ENCODE assay signal across 22 cellular contexts in genomic region chr9:126217797-126218196, GRCh38.
DNase-seq lines count a peak whose midpoint lies in the region; ATAC-seq and TF ChIP-seq lines count a peak whose summit lies in the region.
"Had no signal": no experiment of that assay in that cellular context is flagged by ENCODE, and none has a peak within 500 bp of the region (broad histone marks: within the 10 kb centered on the region; RNA-seq: fewer than 3 reads in every experiment).

No MANE protein-coding gene starts in this region.

- peaks cover 4 to 5% of the 10 kb centered on the region in 2 experiments for H3K4me1 Mint-ChIP-seq in H9
- H3K4me1 Mint-ChIP-seq in activated B cell treated with CpG ODN at 0.5 μM for 24 hours = no peaks in the 10 kb centered on the region
- peaks cover 7% of the 10 kb centered on the region for H3K4me1 Mint-ChIP-seq in neural progenitor cell
- no peaks in the 10 kb centered on the region for H3K4me1 Mint-ChIP-seq in CD8-positive, alpha-beta memory T cell
- H3K4me1 Mint-ChIP-seq: CD4-positive, alpha-beta memory T cell had no signal

- H3K27ac ChIP-seq in H9 (ENCODE audit: insufficient read length, low read depth, low read length) (no peak overlapping the region), neural progenitor cell (no peak overlapping the region)
- no peak overlapping the region for H3K27ac ChIP-seq in CD8-positive, alpha-beta memory T cell (ENCODE audit: low read depth, low read length)
- H3K27ac ChIP-seq: HL-60, Peyer's patch had no signal

- H3K27me3 Mint-ChIP-seq in H9 (ENCODE audit: low read depth) = peaks cover 9% of the 10 kb centered on the region
- H3K27me3 Mint-ChIP-seq in activated B cell treated with CpG ODN at 0.5 μM for 24 hours = peaks cover 55% of the 10 kb centered on the region
- H3K27me3 Mint-ChIP-seq in neural progenitor cell (ENCODE audit: insufficient read depth, low read depth) = peaks cover 9% of the 10 kb centered on the region
- H3K27me3 Mint-ChIP-seq in CD8-positive, alpha-beta memory T cell = peaks cover 37 to 64% of the 10 kb centered on the region in 2 donors

- H3K56ac ChIP-seq in H9 (ENCODE audit: insufficient read length, low read depth, low read length) = no peak overlapping the region

- no peak overlapping the region for H3K4ac ChIP-seq in H9 (ENCODE audit: low read depth, low read length)

- H3K9me3 ChIP-seq in H9 (ENCODE audit: control insufficient read depth, low read depth, low read length) (no peaks in the 10 kb centered on the region), neural progenitor cell (ENCODE audit: low read depth) (peaks cover 7% of the 10 kb centered on the region)
- H3K9me3 ChIP-seq in CD8-positive, alpha-beta memory T cell (ENCODE audit: low read length) = no peaks in the 10 kb centered on the region

- peak; percentile 50 for DNase-seq in DMS53 (lab: John Stamatoyannopoulos, UW)
- peak; percentile 20 for DNase-seq in H9
- no peak for DNase-seq in activated B cell treated with CpG ODN at 0.5 μM for 24 hours
- no peak for DNase-seq in neural progenitor cell (ENCODE audit: low spot score)
- no peak for DNase-seq in CD8-positive, alpha-beta memory T cell
- DNase-seq: Calu3; CD4-positive, alpha-beta memory T cell; DMS153; GDM1; MM.1S; NCI-H1092; NCI-H1436; NCI-H187 treated with DMSO at 0.1 percent for 48 hours; NCI-H2107; NCI-H446 treated with DMSO at 0.1 percent for 48 hours; NCI-H748 treated with DMSO at 0.1 percent for 48 hours; Peyer's patch had no signal

- H3K4me2 ChIP-seq in H9 (ENCODE audit: insufficient read depth, insufficient read length, low read length) (no peak overlapping the region), neural progenitor cell (no peak overlapping the region)

- no peak overlapping the region for H2BK15ac ChIP-seq in H9 (ENCODE audit: low read depth, low read length)

- H3K4me3 Mint-ChIP-seq in H9 (no peak overlapping the region; a peak in 1 of 5 replicates), activated B cell treated with CpG ODN at 0.5 μM for 24 hours (no peak overlapping the region), neural progenitor cell (no peak overlapping the region)
- no peak overlapping the region for H3K4me3 Mint-ChIP-seq in CD8-positive, alpha-beta memory T cell
- H3K4me3 Mint-ChIP-seq: CD4-positive, alpha-beta memory T cell had no signal

- H3K36me3 Mint-ChIP-seq in H9 (ENCODE audit: insufficient read depth in 1 of 3, low read depth in 3 of 3) = peaks cover 2 to 15% (median 3%) of the 10 kb centered on the region in 3 experiments; a peak in 3 of 7 replicates
- H3K36me3 Mint-ChIP-seq in activated B cell treated with CpG ODN at 0.5 μM for 24 hours (ENCODE audit: low read depth) = peaks cover 2% of the 10 kb centered on the region
- H3K36me3 Mint-ChIP-seq in neural progenitor cell = no peaks in the 10 kb centered on the region
- peaks cover 0 to 13% (median 0%) of the 10 kb centered on the region in 3 donors for H3K36me3 Mint-ChIP-seq in CD8-positive, alpha-beta memory T cell
- H3K36me3 Mint-ChIP-seq: CD4-positive, alpha-beta memory T cell had no signal

- no peaks in the 10 kb centered on the region for H3F3A ChIP-seq in neural progenitor cell (ENCODE audit: low read depth)

- no peak overlapping the region for H3K18ac ChIP-seq in H9 (ENCODE audit: insufficient read length, low read depth, low read length)

- H3K27me3 ChIP-seq in H9 (ENCODE audit: insufficient read depth, low read length) = no peaks in the 10 kb centered on the region
- no peaks in the 10 kb centered on the region for H3K27me3 ChIP-seq in neural progenitor cell
- peaks cover 6% of the 10 kb centered on the region for H3K27me3 ChIP-seq in CD8-positive, alpha-beta memory T cell (ENCODE audit: insufficient read depth, low read length, poor library complexity, severe bottlenecking)

- H3T11ph ChIP-seq in H9 (ENCODE audit: low read length) = no peak overlapping the region

- H4K20me1 ChIP-seq in H9 (ENCODE audit: control insufficient read depth, insufficient read depth, insufficient read length) (no peaks in the 10 kb centered on the region), neural progenitor cell (ENCODE audit: low read depth) (no peaks in the 10 kb centered on the region)

- no peaks in the 10 kb centered on the region for H3K23me2 ChIP-seq in H9 (ENCODE audit: insufficient read length, low read depth, low read length, poor library complexity, severe bottlenecking)

- no peak overlapping the region for H3K23ac ChIP-seq in H9 (ENCODE audit: insufficient read length, low read depth, low read length)

- no peak overlapping the region for H3K4me3 ChIP-seq in neural progenitor cell
- H3K4me3 ChIP-seq in CD8-positive, alpha-beta memory T cell (ENCODE audit: low read length) = no peak overlapping the region
- H3K4me3 ChIP-seq: K562, Peyer's patch had no signal

- CTCF ChIA-PET in activated B cell treated with CpG ODN at 0.5 μM for 24 hours (lab: Charles Lee) = no interaction called here
- CTCF ChIA-PET in CD8-positive, alpha-beta memory T cell (lab: Charles Lee) = no interaction called here

- intact Hi-C loops in activated B cell treated with CpG ODN at 0.5 μM for 24 hours (cut with micrococcal nuclease) = no loop called here

- no CpG with 5 or more reads among the region's 7 CpGs for whole genome bisulfite sequencing in H9 (ENCODE audit: extremely low coverage, insufficient read length, low lambda C conversion rate)

- no peak overlapping the region for H2BK20ac ChIP-seq in H9 (ENCODE audit: low read depth, low read length, poor library complexity, severe bottlenecking)

- H3K27ac Mint-ChIP-seq in H9 (peak overlapping the region in 1 of 3 experiments; percentile 27; a peak in 1 of 7 replicates), activated B cell treated with CpG ODN at 0.5 μM for 24 hours (peak overlapping the region; percentile 36), neural progenitor cell (peak overlapping the region; percentile 36)
- H3K27ac Mint-ChIP-seq in CD8-positive, alpha-beta memory T cell = no peak overlapping the region
- H3K27ac Mint-ChIP-seq: CD4-positive, alpha-beta memory T cell had no signal

- H3K14ac ChIP-seq in H9 (ENCODE audit: insufficient read depth, low read length) = no peak overlapping the region

- no peak overlapping the region for H4K8ac ChIP-seq in H9 (replicated peaks; ENCODE audit: insufficient read length, low read depth, low read length)

- TF ChIP-seq CTCF in H9 (conservative IDR thresholded peaks at IDR 0.05) (no peak), activated B cell treated with CpG ODN at 0.5 μM for 24 hours (IDR thresholded peaks at IDR 0.05) (no peak), neural progenitor cell (IDR thresholded peaks at IDR 0.05) (no peak)

- no peak overlapping the region for H4K5ac ChIP-seq in H9 (ENCODE audit: insufficient read length, low read depth, low read length)

- no peak overlapping the region for H2BK120ac ChIP-seq in H9 (ENCODE audit: low read depth, low read length, poor library complexity, severe bottlenecking)

- ATAC-seq in activated B cell treated with CpG ODN at 0.5 μM for 24 hours (ENCODE audit: low read depth) = no peak
- no peak for ATAC-seq in GM21717 (IDR thresholded peaks at IDR 0.05; ENCODE audit: unreplicated experiment)
- ATAC-seq in HG03175 (IDR thresholded peaks at IDR 0.05; ENCODE audit: unreplicated experiment) = no peak
- ATAC-seq: K562, SK-N-SH treated with all-trans-retinoic acid at 6 μM for 48 hours had no signal

- POLR2A ChIA-PET in activated B cell treated with CpG ODN at 0.5 μM for 24 hours (lab: Charles Lee) = no interaction called here
- POLR2A ChIA-PET in CD8-positive, alpha-beta memory T cell (lab: Charles Lee) = no interaction called here

- H3K9ac ChIP-seq in H9 (ENCODE audit: extremely low read depth, insufficient read length, low read length) (no peak overlapping the region), neural progenitor cell (no peak overlapping the region)

- H3K79me2 ChIP-seq in H9 (ENCODE audit: insufficient read depth, low read length) (no peaks in the 10 kb centered on the region), neural progenitor cell (ENCODE audit: low read depth) (no peaks in the 10 kb centered on the region)

- H4K91ac ChIP-seq in H9 (ENCODE audit: insufficient read length, low read depth, low read length) = no peak overlapping the region

- no peak overlapping the region for H2BK12ac ChIP-seq in H9 (ENCODE audit: insufficient read length, low read depth, low read length)

- no peak overlapping the region for H2BK5ac ChIP-seq in H9 (ENCODE audit: insufficient read length, low read length)

- H3K9me3 Mint-ChIP-seq in H9 (peaks cover 8 to 18% of the 10 kb centered on the region in 2 experiments; a peak in 3 of 5 replicates), activated B cell treated with CpG ODN at 0.5 μM for 24 hours (peaks cover 10% of the 10 kb centered on the region), neural progenitor cell (peaks cover 21% of the 10 kb centered on the region)
- H3K9me3 Mint-ChIP-seq in CD8-positive, alpha-beta memory T cell = peaks cover 3 to 19% (median 11%) of the 10 kb centered on the region in 5 donors

- no peak overlapping the region for H2AK5ac ChIP-seq in H9 (ENCODE audit: insufficient read length, low read length)

- no peaks in the 10 kb centered on the region for H3K36me3 ChIP-seq in neural progenitor cell
- no peaks in the 10 kb centered on the region for H3K36me3 ChIP-seq in CD8-positive, alpha-beta memory T cell (ENCODE audit: insufficient read depth, low read length)
- H3K36me3 ChIP-seq: Peyer's patch had no signal

- no peaks in the 10 kb centered on the region for H3K79me1 ChIP-seq in H9 (ENCODE audit: insufficient read depth, low read depth, low read length, poor library complexity, severe bottlenecking)

- H3K4me1 ChIP-seq in H9 (ENCODE audit: insufficient read depth, low read length) = no peaks in the 10 kb centered on the region
- H3K4me1 ChIP-seq in neural progenitor cell = no peaks in the 10 kb centered on the region
- H3K4me1 ChIP-seq in CD8-positive, alpha-beta memory T cell (ENCODE audit: insufficient read depth, low read length) = no peaks in the 10 kb centered on the region
- H3K4me1 ChIP-seq: Peyer's patch had no signal

- H2AFZ ChIP-seq in H9 (ENCODE audit: low read length) = no peak overlapping the region
- H2AFZ ChIP-seq in neural progenitor cell (replicated peaks) = no peak overlapping the region

Comparison
In these comparisons a context has a peak if more than half of its experiments do, and no peak if none do; other contexts are left out.
1. DNase-seq: peak in DMS53 (single experiment) and H9 (single experiment); none in activated B cell treated with CpG ODN at 0.5 μM for 24 hours (single experiment), neural progenitor cell (single experiment) and CD8-positive, alpha-beta memory T cell (0 of 5).
2. H3K27ac Mint-ChIP-seq: peak in activated B cell treated with CpG ODN at 0.5 μM for 24 hours (single experiment) and neural progenitor cell (single experiment); none in CD8-positive, alpha-beta memory T cell (0 of 8).